Comparison of ENCODE assay signal across 8 cellular contexts in the genomic region with DNA sequence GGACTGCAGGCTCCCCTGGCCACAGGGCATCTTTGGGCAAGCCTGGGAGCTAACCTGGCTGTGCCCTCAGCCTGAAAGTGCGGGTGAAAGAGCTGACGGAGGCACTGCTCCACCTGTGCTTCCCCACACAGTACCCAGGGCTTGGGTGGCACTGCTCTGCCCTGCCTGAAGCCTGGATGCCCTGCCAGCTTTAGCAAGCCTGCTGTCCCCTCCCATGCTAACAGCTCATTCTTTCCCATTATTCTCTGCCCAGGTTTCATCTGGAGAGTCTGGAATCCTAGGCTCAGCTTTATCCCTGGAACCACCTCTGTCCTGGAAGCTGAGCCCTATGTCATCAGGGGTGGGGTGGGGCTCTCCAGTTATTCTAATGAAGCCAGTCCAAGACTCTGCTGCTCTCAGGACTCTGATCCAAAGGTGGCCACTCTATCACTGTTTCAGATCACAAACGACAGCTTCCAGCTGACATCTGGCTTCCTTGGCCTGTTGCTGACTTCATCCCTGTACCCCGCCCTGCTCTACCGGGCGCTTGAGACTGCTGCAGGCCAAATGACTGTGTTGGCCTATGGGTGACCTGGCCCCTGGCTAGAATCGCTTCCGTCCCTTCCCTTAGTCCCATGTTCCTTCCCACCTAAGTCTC. TPM values are rescaled to one million over a fixed set of nuclear protein-coding genes. Genes with fewer than 3 reads are reported as not detected.
DNase-seq lines count a peak whose midpoint lies in the region; ATAC-seq and TF ChIP-seq lines count a peak whose summit lies in the region.

No MANE protein-coding gene starts in this region.

- H3K4me1 ChIP-seq in NT2/D1 (ENCODE audit: insufficient read depth, insufficient read length) (peaks cover 6% of the 10 kb centered on the region), esophagus (ENCODE audit: control insufficient read depth in 2 of 2, insufficient read depth in 2 of 2, low read length in 1 of 2) (peaks cover 8 to 24% of the 10 kb centered on the region in 2 donors)

- no peaks in the 10 kb centered on the region for H3K9me3 Mint-ChIP-seq in nephron

- whole genome bisulfite sequencing in esophagus, 2 donors = 39 to 44% methylated on average over 8 of the region's 8 CpGs

- ATAC-seq in HG02623 (IDR thresholded peaks at IDR 0.05; ENCODE audit: unreplicated experiment) = no peak

- H3K27ac ChIP-seq in esophagus (ENCODE audit: low read depth in 2 of 2, low read length in 1 of 2) = peak overlapping the region; percentile 92 to 96

- H3K4me3 Mint-ChIP-seq in nephron = peak overlapping the region in 1 of 3 experiments; percentile 22

- no peaks in the 10 kb centered on the region for H3K27me3 ChIP-seq in NT2/D1 (ENCODE audit: insufficient read depth, insufficient read length)
- H3K27me3 ChIP-seq in esophagus (ENCODE audit: control insufficient read depth in 1 of 2, insufficient read depth in 2 of 2, low read length in 2 of 2) = no peaks in the 10 kb centered on the region

- H3K36me3 ChIP-seq in NT2/D1 (ENCODE audit: insufficient read depth, insufficient read length, low read length) = peaks cover 16% of the 10 kb centered on the region
- peaks cover 3 to 23% of the 10 kb centered on the region in 2 donors for H3K36me3 ChIP-seq in esophagus (ENCODE audit: control insufficient read depth in 2 of 2, insufficient read depth in 2 of 2, low read length in 1 of 2)

- DNase-seq in AG10803 (ENCODE audit: low read depth) (peak; percentile 81), NT2/D1 (ENCODE audit: low read depth, low spot score) (no peak), DMS79 (lab: John Stamatoyannopoulos, UW) (no peak), NCI-H446 treated with DMSO at 0.1 percent for 48 hours (lab: John Stamatoyannopoulos, UW) (no peak)
- DNase-seq in effector CD8-positive, alpha-beta T cell (lab: John Stamatoyannopoulos, UW) = no peak

- H3K27ac Mint-ChIP-seq in nephron = peak overlapping the region; percentile 96 to 98 (median 97)

- H3K9me3 ChIP-seq in NT2/D1 (ENCODE audit: insufficient read depth, low read length) (no peaks in the 10 kb centered on the region), esophagus (ENCODE audit: control insufficient read depth in 2 of 2, insufficient read depth in 1 of 2, low read depth in 1 of 2, low read length in 1 of 2) (no peaks in the 10 kb centered on the region)

- H3K9ac ChIP-seq in NT2/D1 (ENCODE audit: insufficient read length, low read depth) = peak overlapping the region; percentile 21

- H3K4me1 Mint-ChIP-seq in nephron = peaks cover 76% of the 10 kb centered on the region

- no peak overlapping the region for H3K4me3 ChIP-seq in AG10803 (ENCODE audit: low read length)
- H3K4me3 ChIP-seq in NT2/D1 (ENCODE audit: insufficient read length, low read depth) = no peak overlapping the region
- H3K4me3 ChIP-seq in esophagus (ENCODE audit: low read depth in 1 of 2, low read length in 2 of 2) = no peak overlapping the region

- H3K36me3 Mint-ChIP-seq in nephron (ENCODE audit: low read depth) = peaks cover 27% of the 10 kb centered on the region

- TF ChIP-seq CTCF in AG10803 (conservative IDR thresholded peaks at IDR 0.05; ENCODE audit: low read length) = no peak
- TF ChIP-seq CTCF in nephron (IDR thresholded peaks at IDR 0.05; ENCODE audit: unreplicated experiment in 3 of 3) = no peak

- H3K27me3 Mint-ChIP-seq in nephron (ENCODE audit: low read depth) = no peaks in the 10 kb centered on the region

RNA-seq across cellular contexts. Expression of a gene that starts 29.3 kb away (rescaled TPM):
- 1 to 10 TPM; 1.4 to 1.6 TPM for polyA plus RNA-seq in esophagus

RNA-seq across cellular contexts. Expression of a gene that starts 42.4 kb away (rescaled TPM):
- polyA plus RNA-seq in esophagus = 10 to 100 TPM; 38.4 to 55.6 TPM

RNA-seq across cellular contexts. Expression of a gene that starts 54.3 kb away (rescaled TPM):
- 10 to 100 TPM; 18.8 to 21.0 TPM for polyA plus RNA-seq in esophagus

RNA-seq across cellular contexts. Expression of a gene that starts 59.1 kb away (rescaled TPM):
- polyA plus RNA-seq in esophagus = 1 to 10 TPM in 1 of 2 donors, under 1 TPM in 1; 0.89 to 2.0 TPM
